In genomic region chr12:51938744-51939143, GRCh38 we compare ENCODE assay signal across 22 cellular contexts. TPM values are rescaled to one million over a fixed set of nuclear protein-coding genes. Genes with fewer than 3 reads are reported as not detected.
DNase-seq lines count a peak whose midpoint lies in the region; ATAC-seq and TF ChIP-seq lines count a peak whose summit lies in the region.
"Had no signal": no experiment of that assay in that cellular context is flagged by ENCODE, and none has a peak within 500 bp of the region (broad histone marks: within the 10 kb centered on the region; RNA-seq: fewer than 3 reads in every experiment).

No MANE protein-coding gene starts in this region.

- no peak overlapping the region for H3K4me3 Mint-ChIP-seq in endodermal cell
- H3K4me3 Mint-ChIP-seq: CD8-positive, alpha-beta T cell had no signal

- H3K27me3 ChIP-seq in endodermal cell (ENCODE audit: control insufficient read depth, insufficient read depth, low read length, poor library complexity, severe bottlenecking) (peaks cover 5% of the 10 kb centered on the region), suprapubic skin (no peaks in the 10 kb centered on the region)

- no peaks in the 10 kb centered on the region for H3K36me3 ChIP-seq in endodermal cell (ENCODE audit: control insufficient read depth, insufficient read depth, low read length)
- no peaks in the 10 kb centered on the region for H3K36me3 ChIP-seq in suprapubic skin

- H3K4me1 Mint-ChIP-seq in endodermal cell, result no peaks in the 10 kb centered on the region

- H3K4me1 ChIP-seq in endodermal cell (ENCODE audit: control insufficient read depth, insufficient read depth, low read length) (no peaks in the 10 kb centered on the region), suprapubic skin (peaks cover 47% of the 10 kb centered on the region)

- no peaks in the 10 kb centered on the region for H3K9me3 ChIP-seq in endodermal cell (ENCODE audit: control insufficient read depth, low read length)
- H3K9me3 ChIP-seq in suprapubic skin, result no peaks in the 10 kb centered on the region

- H3K9ac ChIP-seq in endodermal cell (ENCODE audit: extremely low read depth, low read length, poor library complexity, severe bottlenecking), result no peak overlapping the region
- H3K9ac ChIP-seq: GM23248 had no signal

- peak; percentile 22 for DNase-seq in activated CD8-positive, alpha-beta memory T cell treated with anti-CD3 and anti-CD28 coated beads, Interleukin-2, amount 50 U/mL, for 48 hours
- DNase-seq in activated CD8-positive, alpha-beta memory T cell treated with anti-CD3 and anti-CD28 coated beads for 24 hours, result no peak
- DNase-seq in endodermal cell (peak; percentile 50), left colon (peak in 1 of 2 donors; percentile 50), suprapubic skin (ENCODE audit: low spot score in 2 of 2) (no peak), NOMO-1 (lab: John Stamatoyannopoulos, UW; ENCODE audit: unreplicated experiment in 2 of 2) (no peak), NCI-H345 treated with DMSO at 0.1 percent for 48 hours (lab: John Stamatoyannopoulos, UW; ENCODE audit: unreplicated experiment) (no peak), SIG-M5 treated with dmso at 0.1 percent for 504 hours (lab: John Stamatoyannopoulos, UW; ENCODE audit: unreplicated experiment) (no peak)
- DNase-seq: CD8-positive, alpha-beta T cell; DMS79 treated with DMSO at 0.1 percent for 48 hours; GM23248; NCI-H1417 treated with DMSO at 0.1 percent for 48 hours; NCI-H2029 treated with DMSO at 0.1 percent for 48 hours; NCI-H526; NK-92 treated with Interleukin-12 subunit alpha and Interleukin-12 subunit beta, amount 100 ng/mL, for 24 hours; OCI-M1; SIG-M5 had no signal

- no peak overlapping the region for H3K4me3 ChIP-seq in endodermal cell (ENCODE audit: low read length)
- no peak overlapping the region for H3K4me3 ChIP-seq in suprapubic skin
- H3K4me3 ChIP-seq: GM23248, K562 had no signal

- intact Hi-C loops in left colon (cut with DNase I, micrococcal nuclease), result no loop called here

- peaks cover 16% of the 10 kb centered on the region for H3K27me3 Mint-ChIP-seq in endodermal cell (ENCODE audit: insufficient read depth)

- no peaks in the 10 kb centered on the region for H3K36me3 Mint-ChIP-seq in endodermal cell (ENCODE audit: low read depth)
- H3K36me3 Mint-ChIP-seq: CD8-positive, alpha-beta T cell had no signal

- ATAC-seq in left colon, result peak; percentile 98
- ATAC-seq: CD8-positive, alpha-beta T cell; K562 had no signal

- H3K9me3 Mint-ChIP-seq in endodermal cell, result no peaks in the 10 kb centered on the region
- H3K9me3 Mint-ChIP-seq: CD8-positive, alpha-beta T cell had no signal

- TF ChIP-seq CTCF in endodermal cell (conservative IDR thresholded peaks at IDR 0.05), result no peak
- TF ChIP-seq CTCF in suprapubic skin (IDR thresholded peaks at IDR 0.05), result no peak

- no peak for TF ChIP-seq EP300 in suprapubic skin (IDR thresholded peaks at IDR 0.05)

- H3K27ac ChIP-seq in endodermal cell (ENCODE audit: low read depth, low read length) (no peak overlapping the region), suprapubic skin (peak overlapping the region; percentile 56)
- H3K27ac ChIP-seq: GM23248 had no signal

- TF ChIP-seq POLR2A in suprapubic skin (IDR thresholded peaks at IDR 0.05), result no peak

- H3K27ac Mint-ChIP-seq in endodermal cell, result no peak overlapping the region
- H3K27ac Mint-ChIP-seq: CD8-positive, alpha-beta T cell had no signal

- WGBS in endodermal cell (ENCODE audit: insufficient coverage in 1 of 2, insufficient read length in 1 of 2), 2 experiments, result 88 to 94% methylated on average over 4 to 5 of the region's 6 CpGs
- WGBS in suprapubic skin, result 77% methylated on average over 6 of the region's 6 CpGs

RNA-seq across cellular contexts. Expression of gene ACVR1B, which starts 12.8 kb away (rescaled TPM):
- total RNA-seq in endodermal cell, result 10 to 100 TPM; 48.6 to 59.3 TPM
- 33.5 TPM for polyA plus RNA-seq in endodermal cell (2013, experiment 1 of 2)
- polyA plus RNA-seq in endodermal cell (2013, experiment 2 of 2), result 28.8 TPM
- total RNA-seq in left colon, result 10 to 100 TPM; 67.6 to 84.7 TPM
- total RNA-seq in suprapubic skin, result 100 to 1,000 TPM in 1 of 4 donors, 10 to 100 TPM in 3; 40.5 to 103 (median 57.3) TPM

RNA-seq across cellular contexts. Expression of gene ACVRL1, which starts 31.4 kb away (rescaled TPM):
- total RNA-seq in endodermal cell, result under 1 TPM; 0.42 to 0.64 TPM
- 1.00 TPM for polyA plus RNA-seq in endodermal cell (2013, experiment 1 of 2)
- polyA plus RNA-seq in endodermal cell (2013, experiment 2 of 2), result 1.4 TPM
- 100 to 1,000 TPM; 188 to 214 TPM for total RNA-seq in left colon
- 10 to 100 TPM; 31.2 to 43.4 (median 39.0) TPM for total RNA-seq in suprapubic skin
- total RNA-seq: CD8-positive, alpha-beta T cell; RPMI7951 had no signal

RNA-seq across cellular contexts. Expression of gene ANKRD33, which starts 50.8 kb away (rescaled TPM):
- under 1 TPM in 1 of 2 donors, not detected in 1; 0.46 TPM for total RNA-seq in endodermal cell
- polyA plus RNA-seq in endodermal cell (2013, experiment 1 of 2), result 0.28 TPM
- polyA plus RNA-seq in endodermal cell (2013, experiment 2 of 2), result 0.62 TPM
- not detected for total RNA-seq in left colon
- not detected for total RNA-seq in suprapubic skin
- total RNA-seq: A172; CD8-positive, alpha-beta T cell; G401; GM23248; RPMI7951 had no signal
- polyA plus RNA-seq: BJ, GM23248 had no signal

Comparison
In these comparisons a context has a peak if more than half of its experiments do, and no peak if none do; other contexts are left out.
1. DNase-seq: peak in activated CD8-positive, alpha-beta memory T cell treated with anti-CD3 and anti-CD28 coated beads, Interleukin-2, amount 50 U/mL, for 48 hours (single experiment) and endodermal cell (single experiment); none in activated CD8-positive, alpha-beta memory T cell treated with anti-CD3 and anti-CD28 coated beads for 24 hours (single experiment), suprapubic skin (0 of 2), NOMO-1 (0 of 2), NCI-H345 treated with DMSO at 0.1 percent for 48 hours (single experiment) and SIG-M5 treated with dmso at 0.1 percent for 504 hours (single experiment).
2. RNA of gene ACVRL1, which starts 31.4 kb away (total RNA-seq): 188 to 214 TPM in left colon and 31.2 to 43.4 TPM in suprapubic skin; 0.42 to 0.64 TPM in endodermal cell; every median in the first group is over 10 times any median in the second.